9 cellular contexts compared by ENCODE assay signal in the genomic region with DNA sequence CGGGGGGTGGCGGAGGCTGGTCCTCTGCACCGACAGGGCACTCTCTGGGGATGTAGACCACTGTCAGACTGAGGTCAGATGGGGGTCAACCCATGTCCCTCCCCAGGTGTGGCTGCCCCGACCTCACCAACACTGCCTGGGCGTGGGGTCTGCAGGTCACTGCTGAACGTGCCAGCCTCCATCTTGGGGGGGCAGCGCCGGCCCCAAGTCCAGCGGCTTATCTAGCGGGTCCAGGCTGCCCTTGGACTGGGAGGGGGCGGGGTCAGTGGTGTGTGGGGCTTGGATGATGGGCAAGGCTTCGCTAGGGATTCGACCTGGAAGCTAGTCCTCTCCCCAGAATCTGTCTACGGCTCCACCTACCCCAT.
DNase-seq lines count a peak whose midpoint lies in the region; ATAC-seq and TF ChIP-seq lines count a peak whose summit lies in the region.
"Had no signal": no experiment of that assay in that cellular context is flagged by ENCODE, and none has a peak within 500 bp of the region (broad histone marks: within the 10 kb centered on the region; RNA-seq: fewer than 3 reads in every experiment).

No MANE protein-coding gene starts in this region.

- 64 to 87% methylated on average over 4 to 12 of the region's 14 CpGs for WGBS in mesodermal cell (ENCODE audit: insufficient coverage in 2 of 2), 2 experiments
- 17 to 60% methylated on average over 1 to 13 of the region's 14 CpGs for WGBS in upper lobe of left lung, 2 donors

- H3K27ac ChIP-seq in breast epithelium = peak overlapping the region; percentile 32 to 40
- peak overlapping the region; percentile 67 for H3K27ac ChIP-seq in mesodermal cell (ENCODE audit: low read depth, low read length, severe bottlenecking)
- H3K27ac ChIP-seq in upper lobe of left lung = no peak overlapping the region

- H3K9me3 ChIP-seq in breast epithelium (no peaks in the 10 kb centered on the region), mesodermal cell (ENCODE audit: control insufficient read depth, low read length) (no peaks in the 10 kb centered on the region), upper lobe of left lung (no peaks in the 10 kb centered on the region), MG63 (no peaks in the 10 kb centered on the region)

- H3K27me3 Mint-ChIP-seq in activated naive CD8-positive, alpha-beta T cell = no peaks in the 10 kb centered on the region
- H3K27me3 Mint-ChIP-seq in activated naive CD8-positive, alpha-beta T cell treated with anti-CD3 and anti-CD28 coated beads, Interleukin-2, amount 50 U/mL, for 24 hours = no peaks in the 10 kb centered on the region

- TF ChIP-seq EP300 in upper lobe of left lung (IDR thresholded peaks at IDR 0.05) = no peak

- ATAC-seq in activated naive CD8-positive, alpha-beta T cell treated with anti-CD3 and anti-CD28 coated beads, Interleukin-2, amount 50 U/mL, for 24 hours = no peak
- ATAC-seq in upper lobe of left lung (ENCODE audit: low FRiP score in 2 of 2) (no peak), GM21528 (IDR thresholded peaks at IDR 0.05; ENCODE audit: low FRiP score, unreplicated experiment) (no peak)

- H3K4me1 ChIP-seq in breast epithelium (no peaks in the 10 kb centered on the region), mesodermal cell (ENCODE audit: control insufficient read depth, insufficient read depth, low read length, poor library complexity, severe bottlenecking) (peaks cover 21% of the 10 kb centered on the region), upper lobe of left lung (peaks cover 0 to 8% (median 5%) of the 10 kb centered on the region in 4 donors)

- H3K36me3 ChIP-seq in breast epithelium = no peaks in the 10 kb centered on the region
- H3K36me3 ChIP-seq in mesodermal cell (ENCODE audit: control insufficient read depth, insufficient read depth, low read length) = peaks cover 9% of the 10 kb centered on the region
- H3K36me3 ChIP-seq in upper lobe of left lung = no peaks in the 10 kb centered on the region
- no peaks in the 10 kb centered on the region for H3K36me3 ChIP-seq in MG63

- H3K4me3 Mint-ChIP-seq in activated naive CD8-positive, alpha-beta T cell = peak overlapping the region; percentile 57
- no peak overlapping the region for H3K4me3 Mint-ChIP-seq in activated naive CD8-positive, alpha-beta T cell treated with anti-CD3 and anti-CD28 coated beads, Interleukin-2, amount 50 U/mL, for 24 hours

- H3K27ac Mint-ChIP-seq in activated naive CD8-positive, alpha-beta T cell = no peak overlapping the region
- H3K27ac Mint-ChIP-seq in activated naive CD8-positive, alpha-beta T cell treated with anti-CD3 and anti-CD28 coated beads, Interleukin-2, amount 50 U/mL, for 24 hours = no peak overlapping the region

- H3K36me3 Mint-ChIP-seq in activated naive CD8-positive, alpha-beta T cell = no peaks in the 10 kb centered on the region
- H3K36me3 Mint-ChIP-seq in activated naive CD8-positive, alpha-beta T cell treated with anti-CD3 and anti-CD28 coated beads, Interleukin-2, amount 50 U/mL, for 24 hours (ENCODE audit: low read depth) = no peaks in the 10 kb centered on the region

- intact Hi-C loops in breast epithelium (cut with DNase I; ENCODE audit: low total_unique reads) = loop anchor here (5.0 kb wide), 1 partner anchor 445 kb away; no protein-coding TSS in a partner anchor

- TF ChIP-seq POLR2A in breast epithelium (IDR thresholded peaks at IDR 0.05) (no peak), upper lobe of left lung (IDR thresholded peaks at IDR 0.05) (no peak)

- H3K4me1 Mint-ChIP-seq in activated naive CD8-positive, alpha-beta T cell (ENCODE audit: low read depth) = no peaks in the 10 kb centered on the region
- no peaks in the 10 kb centered on the region for H3K4me1 Mint-ChIP-seq in activated naive CD8-positive, alpha-beta T cell treated with anti-CD3 and anti-CD28 coated beads, Interleukin-2, amount 50 U/mL, for 24 hours

- H3K9me3 Mint-ChIP-seq in activated naive CD8-positive, alpha-beta T cell (ENCODE audit: low read depth) = no peaks in the 10 kb centered on the region
- no peaks in the 10 kb centered on the region for H3K9me3 Mint-ChIP-seq in activated naive CD8-positive, alpha-beta T cell treated with anti-CD3 and anti-CD28 coated beads, Interleukin-2, amount 50 U/mL, for 24 hours

- TF ChIP-seq CTCF in breast epithelium (IDR thresholded peaks at IDR 0.05) (no peak), upper lobe of left lung (IDR thresholded peaks at IDR 0.05) (no peak)

- H3K4me3 ChIP-seq in breast epithelium (peak overlapping the region in 2 of 3 donors; percentile 55 to 66), mesodermal cell (ENCODE audit: extremely low read depth, insufficient read depth, low read length, poor library complexity, severe bottlenecking) (peak overlapping the region; percentile 40), upper lobe of left lung (peak overlapping the region in 3 of 4 donors; percentile 37 to 48 (median 46)), MG63 (no peak overlapping the region)

- DNase-seq in activated naive CD8-positive, alpha-beta T cell treated with anti-CD3 and anti-CD28 coated beads, Interleukin-2, amount 50 U/mL, for 24 hours = no peak
- peak in 1 of 2 donors; percentile 50 for DNase-seq in breast epithelium (ENCODE audit: low spot score in 2 of 2)
- DNase-seq in upper lobe of left lung = peak in 1 of 2 donors; percentile 72
- no peak for DNase-seq in activated CD8-positive, alpha-beta memory T cell treated with anti-CD3 and anti-CD28 coated beads, Interleukin-2, amount 50 U/mL, for 48 hours
- DNase-seq in MG63 = no peak
- DNase-seq: activated CD4-positive, CD25-positive, alpha-beta regulatory T cell had no signal

- H3K27me3 ChIP-seq in breast epithelium (no peaks in the 10 kb centered on the region), upper lobe of left lung (no peaks in the 10 kb centered on the region), MG63 (no peaks in the 10 kb centered on the region)

Comparison
In these comparisons a context has a peak if more than half of its experiments do, and no peak if none do; other contexts are left out.
1. H3K27ac ChIP-seq: peak in breast epithelium (2 of 2) and mesodermal cell (single experiment); none in upper lobe of left lung (0 of 4).